Comparison of ENCODE assay signal across 10 cellular contexts in genomic region chr15:73928971-73929627, GRCh38. TPM values are rescaled to one million over a fixed set of nuclear protein-coding genes. Genes with fewer than 3 reads are reported as not detected.
DNase-seq lines count a peak whose midpoint lies in the region; ATAC-seq, FAIRE-seq and TF ChIP-seq lines count a peak whose summit lies in the region.
"Had no signal": no experiment of that assay in that cellular context is flagged by ENCODE, and none has a peak within 500 bp of the region (broad histone marks: within the 10 kb centered on the region; RNA-seq: fewer than 3 reads in every experiment).

No MANE protein-coding gene starts in this region.

- no peaks in the 10 kb centered on the region for H3K9me3 ChIP-seq in CD4-positive, CD25-positive, alpha-beta regulatory T cell (ENCODE audit: control insufficient read depth in 2 of 2, low read length in 2 of 2)
- H3K9me3 ChIP-seq in IMR-90 (ENCODE audit: control insufficient read depth, insufficient read depth, low read length): no peaks in the 10 kb centered on the region

- peak overlapping the region; percentile 30 for H3K4ac ChIP-seq in IMR-90 (ENCODE audit: low read depth, low read length)

- H3K27me3 Mint-ChIP-seq in CD4-positive, CD25-positive, alpha-beta regulatory T cell: peaks cover 5% of the 10 kb centered on the region
- H3K27me3 Mint-ChIP-seq in neural crest cell (ENCODE audit: low read depth): peaks cover 23% of the 10 kb centered on the region

- H3K4me1 Mint-ChIP-seq in CD4-positive, CD25-positive, alpha-beta regulatory T cell: peaks cover 4 to 49% (median 29%) of the 10 kb centered on the region in 4 donors
- peaks cover 30% of the 10 kb centered on the region for H3K4me1 Mint-ChIP-seq in neural crest cell

- no peak overlapping the region for H2BK120ac ChIP-seq in IMR-90 (ENCODE audit: low read depth, low read length)

- TF ChIP-seq CTCF in IMR-90 (conservative IDR thresholded peaks at IDR 0.05; ENCODE audit: low read depth, low read length) (no peak), cardiac fibroblast (IDR thresholded peaks at IDR 0.05; ENCODE audit: low read depth, low read length) (no peak), neural crest cell (conservative IDR thresholded peaks at IDR 0.05) (no peak)

- intact Hi-C loops in IMR-90 (cut with micrococcal nuclease): no loop called here

- no peaks in the 10 kb centered on the region for H3K36me3 ChIP-seq in CD4-positive, CD25-positive, alpha-beta regulatory T cell (ENCODE audit: control insufficient read depth, insufficient read depth, low read length)
- peaks cover 9% of the 10 kb centered on the region for H3K36me3 ChIP-seq in IMR-90 (ENCODE audit: control insufficient read depth, insufficient read depth, low read length)

- TF ChIP-seq POLR2A in IMR-90 (IDR thresholded peaks at IDR 0.05; ENCODE audit: low read depth, low read length) (no peak), GM12892 (IDR thresholded peaks at IDR 0.05; ENCODE audit: low read depth, low read length) (no peak)

- no peak overlapping the region for H4K5ac ChIP-seq in IMR-90 (ENCODE audit: low read depth, low read length)

- peaks cover 52% of the 10 kb centered on the region for H3K4me1 ChIP-seq in CD4-positive, CD25-positive, alpha-beta regulatory T cell (ENCODE audit: control insufficient read depth, insufficient read depth, low read length, poor library complexity, severe bottlenecking)
- H3K4me1 ChIP-seq in IMR-90 (ENCODE audit: control insufficient read depth, insufficient read depth, low read length): peaks cover 47% of the 10 kb centered on the region

- H3K18ac ChIP-seq in IMR-90 (ENCODE audit: low read depth, low read length): no peak overlapping the region

- no TSS peak for BruUV-seq in IMR-90 (replicated peaks; lab: Mats Ljungman, UMichigan)

- in situ Hi-C loops in IMR-90 (cut with MboI; ENCODE audit: low sequenced_read_pairs): no loop called here

- no peak for TF ChIP-seq RAD21 in IMR-90 (IDR thresholded peaks at IDR 0.05; ENCODE audit: low read length)

- POLR2A ChIA-PET in IMR-90 (lab: Charles Lee; ENCODE audit: unreplicated experiment): no interaction called here

- peak overlapping the region; percentile 71 for H2AK5ac ChIP-seq in IMR-90 (ENCODE audit: low read depth, low read length)

- H3K9ac ChIP-seq in IMR-90 (ENCODE audit: low read depth, low read length): peak overlapping the region; percentile 27

- H3K27me3 ChIP-seq in CD4-positive, CD25-positive, alpha-beta regulatory T cell (ENCODE audit: control insufficient read depth, insufficient read depth, low read length): no peaks in the 10 kb centered on the region
- no peaks in the 10 kb centered on the region for H3K27me3 ChIP-seq in IMR-90 (ENCODE audit: control insufficient read depth, insufficient read depth, low read length)

- WGBS in IMR-90 (ENCODE audit: extremely low coverage in 2 of 2, insufficient read length in 1 of 2), 2 experiments: 14% methylated on average over 1 of the region's 5 CpGs; no CpG with 5 or more reads in 1 of the 2 experiments

- H2AK9ac ChIP-seq in IMR-90 (replicated peaks; ENCODE audit: low read depth, low read length, poor library complexity): peak overlapping the region; percentile 60

- peak overlapping the region; percentile 41 for H4K91ac ChIP-seq in IMR-90 (ENCODE audit: insufficient read depth, low read depth, low read length)

- DNase-seq in CD4-positive, CD25-positive, alpha-beta regulatory T cell: no peak
- DNase-seq in IMR-90 (no peak), cardiac fibroblast (ENCODE audit: low read depth in 2 of 2) (no peak), neural crest cell (ENCODE audit: low read depth, low spot score) (no peak), NCI-H446 treated with DMSO at 0.1 percent for 48 hours (lab: John Stamatoyannopoulos, UW) (no peak), GM12892 (ENCODE audit: insufficient read length) (no peak), NCI-H128 (lab: John Stamatoyannopoulos, UW; ENCODE audit: unreplicated experiment) (no peak)
- DNase-seq: KBM-7 had no signal

- peak overlapping the region; percentile 8; the same call in 1 of the 2 replicates for H2BK20ac ChIP-seq in IMR-90 (ENCODE audit: low read depth, low read length)

- peaks cover 40% of the 10 kb centered on the region for H3K9me1 ChIP-seq in IMR-90 (ENCODE audit: insufficient read depth, low read length)

- 0 out of 2 replicates have a peak overlapping the region, but pooled peaks have one; percentile 13 for H3K56ac ChIP-seq in IMR-90 (ENCODE audit: extremely low read depth, insufficient read depth, low read length)

- H3K27ac Mint-ChIP-seq in CD4-positive, CD25-positive, alpha-beta regulatory T cell: peak overlapping the region in 2 of 3 donors; percentile 62 to 65
- no peak overlapping the region for H3K27ac Mint-ChIP-seq in neural crest cell (ENCODE audit: unreplicated experiment)

- H4K20me1 ChIP-seq in IMR-90 (ENCODE audit: insufficient read depth, low read length): peaks cover 56% of the 10 kb centered on the region

- peak overlapping the region; percentile 89 for H3K23ac ChIP-seq in IMR-90 (ENCODE audit: low read depth, low read length)

- CTCF ChIA-PET in IMR-90 (lab: Yijun Ruan, JAX): interaction anchor here (1.1 kb wide), 1 partner anchor 31 kb away, joined by 3 read pairs; no protein-coding TSS in a partner anchor

- peak overlapping the region; percentile 23 to 36; a peak in 2 of 4 replicates for H4K8ac ChIP-seq in IMR-90 (ENCODE audit: low read depth in 2 of 2, low read length in 2 of 2)

- peak overlapping the region; percentile 58 to 91 (median 74) for H3K4me3 Mint-ChIP-seq in CD4-positive, CD25-positive, alpha-beta regulatory T cell
- peak overlapping the region; percentile 85 for H3K4me3 Mint-ChIP-seq in neural crest cell

- H3K36me3 Mint-ChIP-seq in CD4-positive, CD25-positive, alpha-beta regulatory T cell: no peaks in the 10 kb centered on the region
- no peaks in the 10 kb centered on the region for H3K36me3 Mint-ChIP-seq in neural crest cell (ENCODE audit: low read depth)

- H3K79me1 ChIP-seq in IMR-90 (ENCODE audit: low read depth in 1 of 2, low read length in 2 of 2): peaks cover 40 to 84% of the 10 kb centered on the region in 2 experiments

- H3K14ac ChIP-seq in IMR-90 (replicated peaks; ENCODE audit: low read depth, low read length): peak overlapping the region; percentile 24

- H3K27ac ChIP-seq in CD4-positive, CD25-positive, alpha-beta regulatory T cell (ENCODE audit: insufficient read depth, low read length, poor library complexity, severe bottlenecking): no peak overlapping the region
- peak overlapping the region; percentile 5; the same call in 1 of the 2 replicates for H3K27ac ChIP-seq in IMR-90 (ENCODE audit: insufficient read depth, low read length)

- peak overlapping the region; percentile 16 for H2AFZ ChIP-seq in IMR-90 (replicated peaks; ENCODE audit: low read length, poor library complexity)

- no peak for FAIRE-seq in GM12892 (lab: Jason Lieb, UNC)

- H3K4me2 ChIP-seq in IMR-90 (ENCODE audit: low read depth, low read length): peak overlapping the region; percentile 73

- peak overlapping the region; percentile 23 for H2BK5ac ChIP-seq in IMR-90 (ENCODE audit: low read depth, low read length, poor library complexity, severe bottlenecking)

- no peak for ATAC-seq in CD4-positive, CD25-positive, alpha-beta regulatory T cell (ENCODE audit: low read depth in 2 of 2)
- no peak for ATAC-seq in IMR-90 (ENCODE audit: low read depth)
- ATAC-seq in activated CD4-positive, CD25-positive, alpha-beta regulatory T cell treated with anti-CD3 and anti-CD28 coated beads, Interleukin-2, amount 50 U/mL, for 24 hours: no peak

- peak overlapping the region; percentile 16; the same call in 1 of the 3 replicates for H2BK15ac ChIP-seq in IMR-90 (ENCODE audit: low read depth, low read length)

- no peaks in the 10 kb centered on the region for H3K9me3 Mint-ChIP-seq in CD4-positive, CD25-positive, alpha-beta regulatory T cell
- no peaks in the 10 kb centered on the region for H3K9me3 Mint-ChIP-seq in neural crest cell

- dilution Hi-C loops in IMR-90 (cut with HindIII; ENCODE audit: low sequenced_read_pairs, unreplicated experiment): no loop called here

- H3K4me3 ChIP-seq in CD4-positive, CD25-positive, alpha-beta regulatory T cell (ENCODE audit: low read depth, low read length): no peak overlapping the region
- H3K4me3 ChIP-seq in IMR-90 (ENCODE audit: insufficient read depth, low read depth, low read length) (peak overlapping the region; percentile 16), cardiac fibroblast (replicated peaks in 1 of 2; ENCODE audit: low read depth in 2 of 2, low read length in 2 of 2) (peak overlapping the region; percentile 12 to 78)

TF ChIP-seq in IMR-90, 13 proteins besides CTCF, POLR2A, EP300 and RAD21:
- no peak for TF ChIP-seq CHD1 (IDR thresholded peaks at IDR 0.05; ENCODE audit: low read depth, low read length)
- TF ChIP-seq MXI1 (IDR thresholded peaks at IDR 0.05; ENCODE audit: borderline replicate concordance, low read depth, low read length): peak; percentile 68; the same call in 1 of the 2 replicates

RNA-seq across cellular contexts. Expression of gene LOXL1, which starts 2.8 kb away (rescaled TPM):
- total RNA-seq in CD4-positive, CD25-positive, alpha-beta regulatory T cell: 7.3 TPM
- 10 to 100 TPM in 2 of 4 donors, 1 to 10 TPM in 2; 6.8 to 24.2 (median 10.0) TPM for polyA plus RNA-seq in CD4-positive, CD25-positive, alpha-beta regulatory T cell
- total RNA-seq in IMR-90 (2012; rRNA removed) (146 and 148 TPM in 2 replicates), neural crest cell (17.3 and 19.9 TPM in 2 replicates)
- 311 and 332 TPM in 2 replicates for polyA plus RNA-seq in IMR-90 (2012; rRNA removed)
- polyA plus RNA-seq in IMR-90 (2012; cell fraction: cytosol; rRNA removed): 118 and 403 TPM in 2 replicates
- 211 and 331 TPM in 2 replicates for polyA plus RNA-seq in IMR-90 (2012; cell fraction: nucleus; rRNA removed; ENCODE audit: low replicate concordance)
- polyA plus RNA-seq in GM12892 (2012; ENCODE audit: missing spikeins): not detected

RNA-seq across cellular contexts. Expression of gene TBC1D21, which starts 55.7 kb away (rescaled TPM):
- total RNA-seq in CD4-positive, CD25-positive, alpha-beta regulatory T cell: not detected
- not detected for polyA plus RNA-seq in CD4-positive, CD25-positive, alpha-beta regulatory T cell
- not detected in 2 replicates for total RNA-seq in IMR-90 (2012; rRNA removed)
- polyA plus RNA-seq in IMR-90 (2012; rRNA removed): not detected in 2 replicates
- polyA plus RNA-seq in IMR-90 (2012; cell fraction: cytosol; rRNA removed): not detected in 2 replicates
- not detected in 2 replicates for polyA plus RNA-seq in IMR-90 (2012; cell fraction: nucleus; rRNA removed; ENCODE audit: low replicate concordance)
- not detected in 2 replicates for total RNA-seq in neural crest cell
- polyA plus RNA-seq in GM12892 (2012; ENCODE audit: missing spikeins): not detected
- total RNA-seq: dermis microvascular lymphatic vessel endothelial cell had no signal
